8 cellular contexts compared by ENCODE assay signal in genomic region chr4:1009647-1010521, GRCh38. TPM values are rescaled to one million over a fixed set of nuclear protein-coding genes. Genes with fewer than 3 reads are reported as not detected.
DNase-seq lines count a peak whose midpoint lies in the region; ATAC-seq and TF ChIP-seq lines count a peak whose summit lies in the region.

No MANE protein-coding gene starts in this region.

- peak overlapping the region; percentile 91 for H3K4me3 Mint-ChIP-seq in activated naive CD8-positive, alpha-beta T cell treated with anti-CD3 and anti-CD28 coated beads, Interleukin-2, amount 10 ng/mL, durations not matched to agents 7 days and 5 days
- H3K4me3 Mint-ChIP-seq in progenitor cell of endocrine pancreas (ENCODE audit: low read depth), result peak overlapping the region; percentile 64

- DNase-seq in NCI-H1105 treated with DMSO at 0.1 percent for 48 hours (lab: John Stamatoyannopoulos, UW), result peak; percentile 13
- no peak for DNase-seq in NCI-H1105 (lab: John Stamatoyannopoulos, UW)
- peak; percentile 55 for DNase-seq in SKM-1 treated with dmso at 0.1 percent for 144 hours (lab: John Stamatoyannopoulos, UW; ENCODE audit: unreplicated experiment)
- DNase-seq in activated naive CD8-positive, alpha-beta T cell treated with anti-CD3 and anti-CD28 coated beads, Interleukin-2, amount 10 ng/mL, durations not matched to agents 7 days and 5 days, result peak; percentile 87
- DNase-seq in left ventricle myocardium inferior, result peak; percentile 69
- DNase-seq in progenitor cell of endocrine pancreas (ENCODE audit: low spot score, unreplicated experiment), result peak; percentile 59
- peak; percentile 70 for DNase-seq in ureter (ENCODE audit: low spot score)

- H3K4me1 Mint-ChIP-seq in activated naive CD8-positive, alpha-beta T cell treated with anti-CD3 and anti-CD28 coated beads, Interleukin-2, amount 10 ng/mL, durations not matched to agents 7 days and 5 days, result peaks cover 13% of the 10 kb centered on the region
- peaks cover 17% of the 10 kb centered on the region for H3K4me1 Mint-ChIP-seq in progenitor cell of endocrine pancreas (ENCODE audit: low read depth)

- H3K36me3 Mint-ChIP-seq in activated naive CD8-positive, alpha-beta T cell treated with anti-CD3 and anti-CD28 coated beads, Interleukin-2, amount 10 ng/mL, durations not matched to agents 7 days and 5 days, result no peaks in the 10 kb centered on the region
- H3K36me3 Mint-ChIP-seq in progenitor cell of endocrine pancreas (ENCODE audit: insufficient read depth), result peaks cover 5% of the 10 kb centered on the region

- peak; percentile 45 for ATAC-seq in HG03135 (IDR thresholded peaks at IDR 0.05; ENCODE audit: unreplicated experiment)
- ATAC-seq in activated naive CD8-positive, alpha-beta T cell treated with anti-CD3 and anti-CD28 coated beads, Interleukin-2, amount 10 ng/mL, durations not matched to agents 7 days and 5 days (ENCODE audit: low read depth), result peak; percentile 25

- peaks cover 28% of the 10 kb centered on the region for H3K27me3 Mint-ChIP-seq in activated naive CD8-positive, alpha-beta T cell treated with anti-CD3 and anti-CD28 coated beads, Interleukin-2, amount 10 ng/mL, durations not matched to agents 7 days and 5 days
- H3K27me3 Mint-ChIP-seq in progenitor cell of endocrine pancreas, result peaks cover 34% of the 10 kb centered on the region

- peak overlapping the region; percentile 97 for H3K27ac Mint-ChIP-seq in activated naive CD8-positive, alpha-beta T cell treated with anti-CD3 and anti-CD28 coated beads, Interleukin-2, amount 10 ng/mL, durations not matched to agents 7 days and 5 days
- H3K27ac Mint-ChIP-seq in progenitor cell of endocrine pancreas, result peak overlapping the region; percentile 91

- H3K4me1 ChIP-seq in left ventricle myocardium inferior, result peaks cover 37% of the 10 kb centered on the region

- TF ChIP-seq CTCF in left ventricle myocardium inferior (IDR thresholded peaks at IDR 0.05; ENCODE audit: borderline replicate concordance) (no peak), progenitor cell of endocrine pancreas (IDR thresholded peaks at IDR 0.05; ENCODE audit: unreplicated experiment) (no peak)

- peak overlapping the region; percentile 68 for H3K4me3 ChIP-seq in left ventricle myocardium inferior

- POLR2A ChIA-PET in activated naive CD8-positive, alpha-beta T cell treated with anti-CD3 and anti-CD28 coated beads, Interleukin-2, amount 10 ng/mL, durations not matched to agents 7 days and 5 days (lab: Charles Lee), result interaction anchor here (0.6 to 3.1 kb wide), 5 partner anchors 23 to 336 kb away, joined by 3 to 7 read pairs (median 4); partner anchors contain the start of genes ATP5ME, IDUA and MYL5

- intact Hi-C loops in left ventricle myocardium inferior (cut with micrococcal nuclease), result no loop called here

- H3K27me3 ChIP-seq in left ventricle myocardium inferior (ENCODE audit: low read depth), result peaks cover 40% of the 10 kb centered on the region

- H3K36me3 ChIP-seq in left ventricle myocardium inferior, result no peaks in the 10 kb centered on the region

- H3K9me3 Mint-ChIP-seq in activated naive CD8-positive, alpha-beta T cell treated with anti-CD3 and anti-CD28 coated beads, Interleukin-2, amount 10 ng/mL, durations not matched to agents 7 days and 5 days, result no peaks in the 10 kb centered on the region
- H3K9me3 Mint-ChIP-seq in progenitor cell of endocrine pancreas (ENCODE audit: low read depth), result no peaks in the 10 kb centered on the region

- peak overlapping the region; percentile 47 for H3K27ac ChIP-seq in left ventricle myocardium inferior (replicated peaks)

- H3K9me3 ChIP-seq in left ventricle myocardium inferior (replicated peaks), result no peaks in the 10 kb centered on the region

RNA-seq across cellular contexts. Expression of gene FGFRL1, which starts 1.5 kb away (rescaled TPM):
- total RNA-seq in activated naive CD8-positive, alpha-beta T cell treated with anti-CD3 and anti-CD28 coated beads, Interleukin-2, amount 10 ng/mL, durations not matched to agents 7 days and 5 days, result 10 to 100 TPM; 15.5 to 19.1 TPM
- 22.4 TPM for total RNA-seq in left ventricle myocardium inferior
- total RNA-seq in progenitor cell of endocrine pancreas, result 121 and 126 TPM in 2 replicates
- 13.0 TPM for total RNA-seq in ureter

RNA-seq across cellular contexts. Expression of gene SLC26A1, which starts 16.7 kb away (rescaled TPM):
- total RNA-seq in activated naive CD8-positive, alpha-beta T cell treated with anti-CD3 and anti-CD28 coated beads, Interleukin-2, amount 10 ng/mL, durations not matched to agents 7 days and 5 days, result under 1 TPM; 0.25 to 0.65 TPM
- not detected for total RNA-seq in left ventricle myocardium inferior
- total RNA-seq in progenitor cell of endocrine pancreas, result 2.6 and 3.3 TPM in 2 replicates
- total RNA-seq in ureter, result 0.18 TPM

RNA-seq across cellular contexts. Expression of gene IDUA, which starts 23.0 kb away (rescaled TPM):
- total RNA-seq in activated naive CD8-positive, alpha-beta T cell treated with anti-CD3 and anti-CD28 coated beads, Interleukin-2, amount 10 ng/mL, durations not matched to agents 7 days and 5 days, result 10 to 100 TPM; 37.5 to 38.7 TPM
- total RNA-seq in left ventricle myocardium inferior, result 9.0 TPM
- 79.4 and 87.0 TPM in 2 replicates for total RNA-seq in progenitor cell of endocrine pancreas
- 76.4 TPM for total RNA-seq in ureter

RNA-seq across cellular contexts. Expression of gene DGKQ, which starts 36.5 kb away (rescaled TPM):
- 10 to 100 TPM; 31.3 to 32.4 TPM for total RNA-seq in activated naive CD8-positive, alpha-beta T cell treated with anti-CD3 and anti-CD28 coated beads, Interleukin-2, amount 10 ng/mL, durations not matched to agents 7 days and 5 days
- total RNA-seq in left ventricle myocardium inferior, result 3.5 TPM
- total RNA-seq in progenitor cell of endocrine pancreas, result 21.6 and 24.9 TPM in 2 replicates
- total RNA-seq in ureter, result 17.0 TPM
